In the genomic region with DNA sequence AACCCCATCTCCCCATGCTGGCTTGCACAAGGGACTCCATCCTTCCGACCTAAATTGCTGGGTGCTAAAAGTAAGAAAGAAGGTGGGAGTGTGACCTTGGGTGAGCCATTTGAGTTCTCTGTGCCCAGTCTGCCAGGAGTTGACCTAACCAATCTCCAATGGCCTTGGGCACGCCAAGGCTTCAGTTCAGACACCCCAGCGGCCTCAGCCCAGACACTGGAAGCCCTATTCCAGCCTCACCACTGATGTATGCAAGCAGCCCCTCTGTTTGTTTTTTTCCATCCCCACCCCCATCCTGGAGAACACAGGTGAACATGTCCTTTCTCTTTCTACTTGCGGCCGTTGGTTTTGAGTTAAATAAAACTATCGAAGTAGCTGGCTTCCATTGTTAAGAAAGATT, we compare ENCODE assay signal across 10 cellular contexts. TPM values are rescaled to one million over a fixed set of nuclear protein-coding genes. Genes with fewer than 3 reads are reported as not detected.
DNase-seq lines count a peak whose midpoint lies in the region; ATAC-seq, FAIRE-seq and TF ChIP-seq lines count a peak whose summit lies in the region.
"Had no signal": no experiment of that assay in that cellular context is flagged by ENCODE, and none has a peak within 500 bp of the region (broad histone marks: within the 10 kb centered on the region; RNA-seq: fewer than 3 reads in every experiment).

No MANE protein-coding gene starts in this region.

- no peak for FAIRE-seq in astrocyte (lab: Jason Lieb, UNC)

- DNase-seq in activated T-cell treated with anti-CD3 and anti-CD28 coated beads, Interleukin-2, amount 50 U/mL, for 24 hours, result no peak
- DNase-seq in activated T-cell treated with anti-CD3 and anti-CD28 coated beads for 4 hours, result no peak
- DNase-seq in astrocyte (ENCODE audit: low read depth), result no peak
- DNase-seq in tibial artery, result no peak
- DNase-seq in SW480 (ENCODE audit: low spot score), result no peak
- DNase-seq: NCI-H2081, occipital lobe had no signal

- H3K36me3 ChIP-seq in astrocyte (ENCODE audit: insufficient read depth, low read length) (peaks cover 19% of the 10 kb centered on the region), mucosa of rectum (ENCODE audit: control insufficient read depth in 2 of 2, insufficient read depth in 2 of 2, low read length in 2 of 2) (peaks cover 2 to 35% of the 10 kb centered on the region in 2 donors), tibial artery (no peaks in the 10 kb centered on the region)

- peak overlapping the region; percentile 95 for H3K27ac Mint-ChIP-seq in activated T-cell treated with anti-CD3 and anti-CD28 coated beads, Interleukin-2, amount 50 U/mL, for 24 hours
- H3K27ac Mint-ChIP-seq in astrocyte (ENCODE audit: unreplicated experiment), result peak overlapping the region; percentile 78

- peaks cover 87% of the 10 kb centered on the region for H3K36me3 Mint-ChIP-seq in activated T-cell treated with anti-CD3 and anti-CD28 coated beads, Interleukin-2, amount 50 U/mL, for 24 hours (ENCODE audit: low read depth)
- peaks cover 36% of the 10 kb centered on the region for H3K36me3 Mint-ChIP-seq in astrocyte (ENCODE audit: low read depth, unreplicated experiment)

- H3K27ac ChIP-seq in astrocyte (ENCODE audit: low read depth, low read length), result peak overlapping the region; percentile 70
- peak overlapping the region; percentile 76 to 85 for H3K27ac ChIP-seq in mucosa of rectum (ENCODE audit: low read depth in 2 of 2, low read length in 2 of 2)
- peak overlapping the region; percentile 95 for H3K27ac ChIP-seq in tibial artery

- ATAC-seq in HG02642 (IDR thresholded peaks at IDR 0.05; ENCODE audit: poor library complexity, unreplicated experiment) (no peak), HG02870 (IDR thresholded peaks at IDR 0.05; ENCODE audit: unreplicated experiment) (no peak)

- peak overlapping the region; percentile 77 for H3K4me2 ChIP-seq in astrocyte (ENCODE audit: low read length)

- H2AFZ ChIP-seq in astrocyte (ENCODE audit: low read depth, low read length), result no peak overlapping the region

- H3K4me3 ChIP-seq in astrocyte (ENCODE audit: insufficient read depth, low read depth, low read length) (no peak overlapping the region), mucosa of rectum (ENCODE audit: low read length in 2 of 2) (peak overlapping the region in 1 of 2 donors; percentile 31), tibial artery (peak overlapping the region; percentile 15 to 19)

- H4K20me1 ChIP-seq in astrocyte (ENCODE audit: insufficient read depth, low read length), result peaks cover 99% of the 10 kb centered on the region

- H3K27me3 Mint-ChIP-seq in activated T-cell treated with anti-CD3 and anti-CD28 coated beads, Interleukin-2, amount 50 U/mL, for 24 hours, result no peaks in the 10 kb centered on the region
- H3K27me3 Mint-ChIP-seq in astrocyte (ENCODE audit: low read depth, unreplicated experiment), result no peaks in the 10 kb centered on the region

- H3K4me3 Mint-ChIP-seq in activated T-cell treated with anti-CD3 and anti-CD28 coated beads, Interleukin-2, amount 50 U/mL, for 24 hours, result peak overlapping the region; percentile 69
- H3K4me3 Mint-ChIP-seq in astrocyte (ENCODE audit: unreplicated experiment), result peak overlapping the region; percentile 47

- H3K79me2 ChIP-seq in astrocyte (ENCODE audit: insufficient read depth, low read length), result peaks cover 99% of the 10 kb centered on the region

- H3K9ac ChIP-seq in astrocyte (ENCODE audit: low read length) (peak overlapping the region; percentile 70), mucosa of rectum (ENCODE audit: low read depth in 1 of 2, low read length in 2 of 2) (peak overlapping the region; percentile 42 to 56)

- H3K27me3 ChIP-seq in astrocyte (ENCODE audit: insufficient read depth, low read length) (no peaks in the 10 kb centered on the region), mucosa of rectum (ENCODE audit: control insufficient read depth in 2 of 2, insufficient read depth in 2 of 2, low read length in 2 of 2) (no peaks in the 10 kb centered on the region), tibial artery (no peaks in the 10 kb centered on the region)

- H3K4me1 Mint-ChIP-seq in activated T-cell treated with anti-CD3 and anti-CD28 coated beads, Interleukin-2, amount 50 U/mL, for 24 hours (ENCODE audit: low read depth), result peaks cover 97% of the 10 kb centered on the region
- peaks cover 90% of the 10 kb centered on the region for H3K4me1 Mint-ChIP-seq in astrocyte (ENCODE audit: low read depth, unreplicated experiment)

- intact Hi-C loops in tibial artery (cut with DNase I; ENCODE audit: low total_unique reads), result no loop called here

- H3K4me1 ChIP-seq in astrocyte (ENCODE audit: insufficient read depth, low read length) (peaks cover 94% of the 10 kb centered on the region), mucosa of rectum (ENCODE audit: control insufficient read depth in 2 of 2, insufficient read depth in 2 of 2, low read length in 2 of 2) (peaks cover 51 to 71% of the 10 kb centered on the region in 2 donors), tibial artery (peaks cover 5 to 98% (median 93%) of the 10 kb centered on the region in 4 donors)

- TF ChIP-seq CTCF in astrocyte (IDR thresholded peaks at IDR 0.05; ENCODE audit: insufficient read depth, low read depth, low read length), result no peak
- TF ChIP-seq CTCF in tibial artery (IDR thresholded peaks at IDR 0.05), result no peak

- H3K9me3 Mint-ChIP-seq in activated T-cell treated with anti-CD3 and anti-CD28 coated beads, Interleukin-2, amount 50 U/mL, for 24 hours, result no peaks in the 10 kb centered on the region
- H3K9me3 Mint-ChIP-seq in astrocyte (ENCODE audit: unreplicated experiment), result no peaks in the 10 kb centered on the region

- no peaks in the 10 kb centered on the region for H3K9me3 ChIP-seq in astrocyte (ENCODE audit: insufficient read depth, low read depth, low read length)
- H3K9me3 ChIP-seq in mucosa of rectum (ENCODE audit: control insufficient read depth in 2 of 2, low read length in 2 of 2), result no peaks in the 10 kb centered on the region
- no peaks in the 10 kb centered on the region for H3K9me3 ChIP-seq in tibial artery

RNA-seq across cellular contexts. Expression of gene MYH9, which starts 31.9 kb away (rescaled TPM):
- 2,278 and 2,469 TPM in 2 replicates for total RNA-seq in astrocyte
